12 cellular contexts compared by ENCODE assay signal in genomic region chr11:35791088-35791958, GRCh38.
A peak's percentile ranks its signal among the peaks of the same experiment; 100 is the strongest.
DNase-seq lines count a peak whose midpoint lies in the region; ATAC-seq lines count a peak whose summit lies in the region.
"Had no signal": no experiment of that assay in that cellular context is flagged by ENCODE, and none has a peak within 500 bp of the region (broad histone marks: within the 10 kb centered on the region; RNA-seq: fewer than 3 reads in every experiment).

No MANE protein-coding gene starts in this region.

- no peak overlapping the region for H3K4me3 Mint-ChIP-seq in T-cell
- H3K4me3 Mint-ChIP-seq: GM23338 had no signal

- no peaks in the 10 kb centered on the region for H3K9me3 Mint-ChIP-seq in T-cell
- H3K9me3 Mint-ChIP-seq: GM23338 had no signal

- no peak overlapping the region for H3K27ac Mint-ChIP-seq in T-cell
- H3K27ac Mint-ChIP-seq: GM23338 had no signal

- peaks cover 58% of the 10 kb centered on the region for H3K36me3 Mint-ChIP-seq in T-cell

- no peaks in the 10 kb centered on the region for H3K27me3 Mint-ChIP-seq in T-cell

- H3K4me1 Mint-ChIP-seq in T-cell, result peaks cover 30 to 39% (median 34%) of the 10 kb centered on the region in 3 donors

- CTCF ChIA-PET in T-cell (lab: Charles Lee), result interaction anchor here in 1 of 2 donors (0.9 kb wide), 1 partner anchor 11 kb away, joined by 5 read pairs; no protein-coding TSS in a partner anchor

- peak; percentile 43 for DNase-seq in COR-L47 (lab: John Stamatoyannopoulos, UW)
- peak; percentile 21 for DNase-seq in DMS53 treated with DMSO at 0.1 percent for 48 hours (lab: John Stamatoyannopoulos, UW; ENCODE audit: unreplicated experiment)
- peak; percentile 75 to 87 for DNase-seq in NCI-H446 (lab: John Stamatoyannopoulos, UW)
- DNase-seq in fibroblast of gingiva (ENCODE audit: low read depth), result peak; percentile 7
- no peak for DNase-seq in T-helper 9 cell
- no peak for DNase-seq in T-cell
- DNase-seq in activated CD4-positive, alpha-beta T cell treated with anti-CD3 and anti-CD28 coated beads for 1 hour, result no peak
- DNase-seq: activated CD4-positive, alpha-beta T cell treated with anti-CD3 and anti-CD28 coated beads for 4 hours; activated naive CD4-positive, alpha-beta T cell treated with anti-CD3 and anti-CD28 coated beads, Interleukin-2, amount 50 U/mL, for 16 hours; islet precursor cell; tibial artery had no signal

- POLR2A ChIA-PET in T-cell (lab: Charles Lee), result no interaction called here

- ATAC-seq in T-cell (replicated peaks in 1 of 4), result no peak
- ATAC-seq: GM23338 had no signal

Comparison
In these comparisons a context has a peak if more than half of its experiments do, and no peak if none do; other contexts are left out.
1. DNase-seq: peak in COR-L47 (single experiment), DMS53 treated with DMSO at 0.1 percent for 48 hours (single experiment), NCI-H446 (2 of 2) and fibroblast of gingiva (single experiment); none in T-helper 9 cell (single experiment), T-cell (0 of 34) and activated CD4-positive, alpha-beta T cell treated with anti-CD3 and anti-CD28 coated beads for 1 hour (single experiment).